In genomic region chr14:93978735-93979134, GRCh38 we compare ENCODE assay signal across 2 cellular contexts.
TF ChIP-seq lines count a peak whose summit lies in the region.

No MANE protein-coding gene starts in this region.

TF ChIP-seq in GM12878, 131 proteins besides CTCF, POLR2A, EP300 and RAD21:
- TF ChIP-seq SUZ12 (IDR thresholded peaks at IDR 0.05; ENCODE audit: unreplicated experiment), result no peak
- TF ChIP-seq ELK1 (IDR thresholded peaks at IDR 0.05; ENCODE audit: low read depth, low read length), result no peak
- 0 out of 2 replicates have a peak, but pooled peaks have one; percentile 13 for TF ChIP-seq WRNIP1 (IDR thresholded peaks at IDR 0.05; ENCODE audit: borderline replicate concordance, low read depth, low read length)

TF ChIP-seq in HEK293T, 16 proteins besides CTCF, POLR2A, EP300 and RAD21:
- TF ChIP-seq FOXM1 (IDR thresholded peaks at IDR 0.05; ENCODE audit: borderline replicate concordance) (no peak), FOXK2 (IDR thresholded peaks at IDR 0.05) (no peak), SP1 (IDR thresholded peaks at IDR 0.05) (no peak), TARDBP (IDR thresholded peaks at IDR 0.05) (no peak), FOXA1 (IDR thresholded peaks at IDR 0.05) (no peak), ZNF384 (IDR thresholded peaks at IDR 0.05) (no peak), PKNOX1 (IDR thresholded peaks at IDR 0.05) (no peak)
